ENCODE assay signal across 10 cellular contexts in genomic region chr22:42922374-42923177, GRCh38.
DNase-seq lines count a peak whose midpoint lies in the region; ATAC-seq, FAIRE-seq and TF ChIP-seq lines count a peak whose summit lies in the region.
"Had no signal": no experiment of that assay in that cellular context is flagged by ENCODE, and none has a peak within 500 bp of the region (broad histone marks: within the 10 kb centered on the region; RNA-seq: fewer than 3 reads in every experiment).

No MANE protein-coding gene starts in this region.

- no peak for TF ChIP-seq EP300 in A549 (IDR thresholded peaks at IDR 0.05)

- no peak for TF ChIP-seq POLR2A in A549 (IDR thresholded peaks at IDR 0.05; ENCODE audit: low read length)
- TF ChIP-seq POLR2A in body of pancreas (IDR thresholded peaks at IDR 0.05) = peak in 1 of 3 donors; percentile 30

- WGBS in A549 (ENCODE audit: missing lambda C conversion rate) = 76% methylated on average over 13 of the region's 13 CpGs
- WGBS in body of pancreas, 2 donors = 23 to 27% methylated on average over 13 of the region's 13 CpGs

- no peak for TF ChIP-seq RAD21 in A549 (conservative IDR thresholded peaks at IDR 0.05 in 1 of 2, IDR thresholded peaks at IDR 0.05 in 1 of 2)

- ATAC-seq in A549 = peak; percentile 20 to 30; a peak in 3 of 6 replicates
- ATAC-seq in body of pancreas = peak; percentile 68

- in situ Hi-C loops in G401 (cut with HindIII; ENCODE audit: low sequenced_read_pairs) = no loop called here

- peak overlapping the region; percentile 83 for H3K4me2 ChIP-seq in A549

- no peak for FAIRE-seq in A549 (lab: Jason Lieb, UNC)
- FAIRE-seq: bronchial epithelial cell had no signal

- no peaks in the 10 kb centered on the region for H3K36me3 ChIP-seq in body of pancreas (replicated peaks in 1 of 2; ENCODE audit: insufficient read depth in 1 of 2, low read depth in 2 of 2)
- H3K36me3 ChIP-seq in mucosa of stomach (ENCODE audit: control insufficient read depth, insufficient read depth, low read length) = no peaks in the 10 kb centered on the region

- H3K4me3 ChIP-seq in A549 (no peak overlapping the region), HL-60 (replicated peaks; ENCODE audit: insufficient read depth, low read length) (no peak overlapping the region), body of pancreas (no peak overlapping the region), mucosa of stomach (ENCODE audit: low read length) (no peak overlapping the region)

- peak overlapping the region; percentile 87 to 92 for H3K27ac ChIP-seq in A549
- peak overlapping the region; percentile 78 for H3K27ac ChIP-seq in HL-60 (replicated peaks)
- H3K27ac ChIP-seq in body of pancreas = peak overlapping the region; percentile 87 to 95 (median 91)

- TF ChIP-seq CTCF in A549 (IDR thresholded peaks at IDR 0.05) = no peak
- TF ChIP-seq CTCF in HL-60 (IDR thresholded peaks at IDR 0.05; ENCODE audit: insufficient read depth, low read length) = no peak
- no peak for TF ChIP-seq CTCF in body of pancreas (IDR thresholded peaks at IDR 0.05)

- DNase-seq in A549 (ENCODE audit: low read depth in 1 of 2, low spot score in 1 of 2) = no peak
- DNase-seq in HL-60 (ENCODE audit: low read depth in 1 of 2, low spot score in 1 of 2) = peak in 1 of 2 experiments; percentile 82
- peak in 3 of 4 donors; percentile 54 to 63 (median 57) for DNase-seq in body of pancreas
- no peak for DNase-seq in activated CD4-positive, alpha-beta T cell treated with anti-CD3 and anti-CD28 coated beads for 48 hours
- no peak for DNase-seq in inferior parietal cortex (ENCODE audit: extremely low spot score)
- no peak for DNase-seq in stimulated activated CD4-positive, alpha-beta T cell treated with anti-CD3 and anti-CD28 coated beads, Interleukin-2, amount 100 ng/mL, for 48 hours
- no peak for DNase-seq in G401 (ENCODE audit: low spot score)
- DNase-seq: activated CD4-positive, alpha-beta memory T cell treated with anti-CD3 and anti-CD28 coated beads for 36 hours had no signal

- POLR2A ChIA-PET in A549 (lab: Yijun Ruan, JAX) = interaction anchor here (0.9 to 1.5 kb wide), 3 partner anchors 11 to 307 kb away, joined by 3 to 5 read pairs (median 3); partner anchors contain the start of gene POLDIP3

- H3K9ac ChIP-seq in mucosa of stomach (ENCODE audit: low read length) = peak overlapping the region; percentile 55

- H3K27me3 ChIP-seq in HL-60 (ENCODE audit: insufficient read depth, poor library complexity, severe bottlenecking) = no peaks in the 10 kb centered on the region
- no peaks in the 10 kb centered on the region for H3K27me3 ChIP-seq in body of pancreas
- no peaks in the 10 kb centered on the region for H3K27me3 ChIP-seq in mucosa of stomach (ENCODE audit: control insufficient read depth, insufficient read depth, low read length)

- H3K9me3 ChIP-seq in A549 = no peaks in the 10 kb centered on the region
- no peaks in the 10 kb centered on the region for H3K9me3 ChIP-seq in body of pancreas
- H3K9me3 ChIP-seq in mucosa of stomach (ENCODE audit: control insufficient read depth, low read length) = no peaks in the 10 kb centered on the region

- peaks cover 90% of the 10 kb centered on the region for H3K4me1 ChIP-seq in A549
- H3K4me1 ChIP-seq in body of pancreas = peaks cover 97% of the 10 kb centered on the region
- peaks cover 53% of the 10 kb centered on the region for H3K4me1 ChIP-seq in mucosa of stomach (ENCODE audit: control insufficient read depth, insufficient read depth, low read length)

- intact Hi-C loops in body of pancreas (cut with DNase I) = no loop called here

- CTCF ChIA-PET in A549 (lab: Yijun Ruan, JAX) = interaction anchor here (0.7 to 1.8 kb wide), 9 partner anchors 9 to 138 kb away, joined by 3 to 8 read pairs (median 3); no protein-coding TSS in a partner anchor

TF ChIP-seq in A549, 52 proteins besides CTCF, POLR2A, EP300 and RAD21:
- no peak for TF ChIP-seq HES2 (IDR thresholded peaks at IDR 0.05)
- no peak for TF ChIP-seq HOXA7 (CRISPR knock-in tag; IDR thresholded peaks at IDR 0.05)
- no peak for TF ChIP-seq PHF8 (IDR thresholded peaks at IDR 0.05; ENCODE audit: borderline replicate concordance, low read depth)
- no peak for TF ChIP-seq JUNB (IDR thresholded peaks at IDR 0.05)
- no peak for TF ChIP-seq RARB (CRISPR knock-in tag; IDR thresholded peaks at IDR 0.05)

Comparison
In these comparisons a context has a peak if more than half of its experiments do, and no peak if none do; other contexts are left out.
1. DNase-seq: peak in body of pancreas (3 of 4); none in A549 (0 of 2), activated CD4-positive, alpha-beta T cell treated with anti-CD3 and anti-CD28 coated beads for 48 hours (single experiment), inferior parietal cortex (single experiment), stimulated activated CD4-positive, alpha-beta T cell treated with anti-CD3 and anti-CD28 coated beads, Interleukin-2, amount 100 ng/mL, for 48 hours (0 of 2) and G401 (single experiment).
2. Peak in every context shown above with its lines, with median percentiles within 50 percentile points of each other: H3K27ac ChIP-seq.